2 cellular contexts compared by ENCODE assay signal in the genomic region with DNA sequence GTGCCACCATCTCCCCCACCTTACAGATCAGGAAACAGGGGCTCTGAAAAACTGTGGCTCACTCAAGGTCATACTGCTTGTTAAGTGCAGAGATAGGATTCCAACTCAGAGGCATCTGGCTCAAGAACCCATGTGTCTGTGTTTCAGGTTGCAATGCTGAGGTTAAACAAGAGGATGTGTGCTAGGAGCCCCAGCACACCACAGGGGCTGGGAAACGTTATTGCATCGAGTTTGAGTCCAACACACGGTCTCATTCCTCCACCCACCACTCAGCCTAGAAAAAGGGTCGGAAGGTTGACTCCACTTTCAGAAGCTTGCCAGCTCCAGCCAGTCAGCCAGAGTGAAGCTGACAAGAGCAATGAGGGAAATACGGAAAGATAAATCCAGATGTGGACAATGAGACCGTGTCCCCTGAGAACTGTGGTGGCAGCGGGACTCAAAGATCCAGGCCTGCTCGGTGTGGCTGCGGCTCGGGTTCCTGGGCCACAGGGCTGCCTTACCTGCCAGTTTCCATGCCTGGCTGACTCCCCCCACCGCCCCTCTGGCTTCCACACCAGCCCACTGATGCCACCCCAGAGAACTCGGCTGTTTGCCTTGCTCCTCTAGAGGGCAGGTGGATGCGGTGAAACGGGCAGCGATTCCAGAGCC. TPM values are rescaled to one million over a fixed set of nuclear protein-coding genes. Genes with fewer than 3 reads are reported as not detected.
"Had no signal": no experiment of that assay in that cellular context is flagged by ENCODE, and none has a peak within 500 bp of the region (broad histone marks: within the 10 kb centered on the region; RNA-seq: fewer than 3 reads in every experiment).

No MANE protein-coding gene starts in this region.

RNA-seq across cellular contexts. Expression of gene NPIPA8, which starts 33.4 kb away (rescaled TPM):
- total RNA-seq: thoracic aorta, vagina had no signal
